In genomic region chr2:138324068-138324771, GRCh38 we compare ENCODE assay signal across 24 cellular contexts.
DNase-seq lines count a peak whose midpoint lies in the region; ATAC-seq and TF ChIP-seq lines count a peak whose summit lies in the region.
"Had no signal": no experiment of that assay in that cellular context is flagged by ENCODE, and none has a peak within 500 bp of the region (broad histone marks: within the 10 kb centered on the region; RNA-seq: fewer than 3 reads in every experiment).

No MANE protein-coding gene starts in this region.

- TF ChIP-seq POLR2A in body of pancreas (IDR thresholded peaks at IDR 0.05) = no peak

- no peak for TF ChIP-seq CTCF in body of pancreas (IDR thresholded peaks at IDR 0.05)

- H3K4me2 ChIP-seq in mesendoderm (ENCODE audit: low read length) = no peak overlapping the region
- H3K4me2 ChIP-seq: hepatocyte had no signal

- H4K8ac ChIP-seq in mesendoderm (ENCODE audit: low read depth, low read length) = no peak overlapping the region

- H3K4ac ChIP-seq in mesendoderm (ENCODE audit: low read depth, low read length) = no peak overlapping the region

- H3K79me1 ChIP-seq in mesendoderm (ENCODE audit: low read length) = no peaks in the 10 kb centered on the region

- H2BK5ac ChIP-seq in mesendoderm (ENCODE audit: low read length) = no peak overlapping the region

- no peaks in the 10 kb centered on the region for H3K27me3 ChIP-seq in body of pancreas
- H3K27me3 ChIP-seq in mesendoderm (ENCODE audit: insufficient read depth, low read length, poor library complexity) = no peaks in the 10 kb centered on the region
- H3K27me3 ChIP-seq: adrenal gland, hepatocyte, ovary had no signal

- H3K9ac ChIP-seq in mesendoderm (ENCODE audit: low read length) = no peak overlapping the region

- ATAC-seq in GM18511 (IDR thresholded peaks at IDR 0.05; ENCODE audit: unreplicated experiment) (peak; percentile 31), HG02885 (IDR thresholded peaks at IDR 0.05; ENCODE audit: poor library complexity, unreplicated experiment) (peak; percentile 24), body of pancreas (peak; percentile 56), GM21528 (IDR thresholded peaks at IDR 0.05; ENCODE audit: low FRiP score, unreplicated experiment) (no peak), GM18858 (IDR thresholded peaks at IDR 0.05; ENCODE audit: unreplicated experiment) (no peak)
- ATAC-seq: CD8-positive, alpha-beta T cell; mucosa of descending colon had no signal

- no peak overlapping the region for H3K23ac ChIP-seq in mesendoderm (ENCODE audit: low read length)

- H3K4me1 ChIP-seq in body of pancreas = peaks cover 27% of the 10 kb centered on the region
- H3K4me1 ChIP-seq in mesendoderm (ENCODE audit: control insufficient read depth, low read depth, low read length) = no peaks in the 10 kb centered on the region

- H2AK5ac ChIP-seq in mesendoderm (ENCODE audit: low read length) = no peak overlapping the region

- H3K56ac ChIP-seq in mesendoderm (ENCODE audit: low read length) = no peak overlapping the region

- H2BK120ac ChIP-seq in mesendoderm (ENCODE audit: low read depth, low read length) = no peak overlapping the region

- peak overlapping the region in 3 of 4 donors; percentile 9 to 44 (median 11) for H3K27ac ChIP-seq in body of pancreas
- no peak overlapping the region for H3K27ac ChIP-seq in mesendoderm (ENCODE audit: low read depth, low read length)
- H3K27ac ChIP-seq: adrenal gland, hepatocyte, ovary, thoracic aorta had no signal

- WGBS in body of pancreas, 2 donors = 43 to 56% methylated on average over 3 of the region's 3 CpGs
- no CpG with 5 or more reads among the region's 3 CpGs for WGBS in mesendoderm (ENCODE audit: extremely low coverage, insufficient coverage, low lambda C conversion rate)

- intact Hi-C loops in body of pancreas (cut with DNase I) = no loop called here

- no peak overlapping the region for H4K5ac ChIP-seq in mesendoderm (ENCODE audit: low read length)

- DNase-seq in body of pancreas = peak in 3 of 4 donors; percentile 14 to 56 (median 33)
- peak; percentile 27 for DNase-seq in mesendoderm
- DNase-seq in NCI-H1048 (lab: John Stamatoyannopoulos, UW) = no peak
- DNase-seq: activated CD8-positive, alpha-beta memory T cell treated with anti-CD3 and anti-CD28 coated beads for 24 hours; activated T-cell treated with anti-CD3 and anti-CD28 coated beads, Interleukin-2, amount 50 U/mL, for 1 hour; adrenal gland; CD8-positive, alpha-beta T cell; DMS 273 treated with DMSO at 0.1 percent for 48 hours; foreskin fibroblast; KG1; mucosa of descending colon; NCI-H1436 treated with DMSO at 0.1 percent for 48 hours; NCI-H524 treated with DMSO at 0.1 percent for 48 hours; ovary; RPMI8226; stimulated activated CD4-positive, alpha-beta T cell treated with anti-CD3 and anti-CD28 coated beads, Interleukin-4, amount 100 ng/mL, for 1 hour; stimulated activated naive CD4-positive, alpha-beta T cell; T-helper 1 cell had no signal

- H3K36me3 ChIP-seq in body of pancreas (replicated peaks in 1 of 2; ENCODE audit: insufficient read depth in 1 of 2, low read depth in 2 of 2) (no peaks in the 10 kb centered on the region), mesendoderm (ENCODE audit: control insufficient read depth, insufficient read depth, low read length) (no peaks in the 10 kb centered on the region)
- H3K36me3 ChIP-seq: adrenal gland, ovary, thoracic aorta had no signal

- H3K18ac ChIP-seq in mesendoderm (ENCODE audit: low read length) = no peak overlapping the region

- H3K4me3 ChIP-seq in body of pancreas (no peak overlapping the region), mesendoderm (ENCODE audit: low read length) (no peak overlapping the region)
- H3K4me3 ChIP-seq: adrenal gland, hepatocyte, mucosa of descending colon, ovary, thoracic aorta had no signal

- H3K9me3 ChIP-seq in body of pancreas = no peaks in the 10 kb centered on the region
- H3K9me3 ChIP-seq: adrenal gland, mucosa of descending colon, ovary, thoracic aorta had no signal

- no peaks in the 10 kb centered on the region for H3K79me2 ChIP-seq in mesendoderm (ENCODE audit: control insufficient read depth, insufficient read depth, low read length)
- H3K79me2 ChIP-seq: hepatocyte had no signal

- no peak overlapping the region for H2BK15ac ChIP-seq in mesendoderm (replicated peaks; ENCODE audit: low read depth)

Comparison
In these comparisons a context has a peak if more than half of its experiments do, and no peak if none do; other contexts are left out.
1. ATAC-seq: peak in GM18511 (single experiment), HG02885 (single experiment) and body of pancreas (single experiment); none in GM21528 (single experiment) and GM18858 (single experiment).